In genomic region chr7:139118803-139119485, GRCh38 we compare ENCODE assay signal across 9 cellular contexts. TPM values are rescaled to one million over a fixed set of nuclear protein-coding genes. Genes with fewer than 3 reads are reported as not detected.
DNase-seq lines count a peak whose midpoint lies in the region; ATAC-seq and TF ChIP-seq lines count a peak whose summit lies in the region.
"Had no signal": no experiment of that assay in that cellular context is flagged by ENCODE, and none has a peak within 500 bp of the region (broad histone marks: within the 10 kb centered on the region; RNA-seq: fewer than 3 reads in every experiment).

No MANE protein-coding gene starts in this region.

- H3K4me3 ChIP-seq in parathyroid adenoma (ENCODE audit: low read depth, low read length), result no peak overlapping the region
- no peak overlapping the region for H3K4me3 ChIP-seq in esophagus squamous epithelium
- H3K4me3 ChIP-seq: SJSA1 had no signal

- intact Hi-C loops in esophagus squamous epithelium (cut with DNase I), result no loop called here
- intact Hi-C loops in Right ventricle myocardium superior (cut with DNase I), result no loop called here

- H3K4me2 ChIP-seq in parathyroid adenoma (ENCODE audit: low read length), result peak overlapping the region; percentile 31

- no peaks in the 10 kb centered on the region for H3K9me3 ChIP-seq in parathyroid adenoma (ENCODE audit: control insufficient read depth, low read length)
- H3K9me3 ChIP-seq in esophagus squamous epithelium, result no peaks in the 10 kb centered on the region
- H3K9me3 ChIP-seq: SJSA1 had no signal

- no peaks in the 10 kb centered on the region for H3K27me3 ChIP-seq in parathyroid adenoma (ENCODE audit: control insufficient read depth, insufficient read depth, low read length)
- peaks cover 0 to 6% (median 0%) of the 10 kb centered on the region in 4 donors for H3K27me3 ChIP-seq in esophagus squamous epithelium

- H2AFZ ChIP-seq in parathyroid adenoma, result peak overlapping the region; percentile 44

- H3K4me1 ChIP-seq in parathyroid adenoma (peaks cover 8% of the 10 kb centered on the region), esophagus squamous epithelium (peaks cover 0 to 12% (median 6%) of the 10 kb centered on the region in 3 donors)

- H3K36me3 ChIP-seq in parathyroid adenoma (ENCODE audit: control insufficient read depth, insufficient read depth, low read length) (no peaks in the 10 kb centered on the region), esophagus squamous epithelium (no peaks in the 10 kb centered on the region)
- H3K36me3 ChIP-seq: SJSA1 had no signal

- DNase-seq in KBM-7, result peak; percentile 56
- peak; percentile 55 to 63 for DNase-seq in activated T-cell treated with anti-CD3 and anti-CD28 coated beads, Interleukin-2, amount 50 U/mL, for 48 hours
- DNase-seq in esophagus squamous epithelium (lab: John Stamatoyannopoulos, UW), result no peak
- DNase-seq in NCI-H1694 (lab: John Stamatoyannopoulos, UW), result no peak
- DNase-seq in Right ventricle myocardium superior, result no peak

- no peak overlapping the region for H3K27ac ChIP-seq in parathyroid adenoma
- no peak overlapping the region for H3K27ac ChIP-seq in esophagus squamous epithelium
- H3K27ac ChIP-seq: SJSA1 had no signal

- WGBS in esophagus squamous epithelium, 2 donors, result 80 to 82% methylated on average over 6 of the region's 7 CpGs

- peak; percentile 87 for ATAC-seq in GM18502 (IDR thresholded peaks at IDR 0.05; ENCODE audit: poor library complexity, unreplicated experiment)
- ATAC-seq in GM21717 (IDR thresholded peaks at IDR 0.05; ENCODE audit: unreplicated experiment), result peak; percentile 81
- ATAC-seq in Right ventricle myocardium superior (ENCODE audit: poor library complexity), result no peak

- in situ Hi-C loops in KBM-7 (cut with MboI; ENCODE audit: low pct_unique_long_range_greater_than_20kb, low sequenced_read_pairs), result no loop called here

- no peak for TF ChIP-seq POLR2A in esophagus squamous epithelium (IDR thresholded peaks at IDR 0.05)

- no peak overlapping the region for H3K9ac ChIP-seq in parathyroid adenoma

- H3K79me2 ChIP-seq in parathyroid adenoma, result no peaks in the 10 kb centered on the region

- no peak for TF ChIP-seq CTCF in parathyroid adenoma (IDR thresholded peaks at IDR 0.05)
- no peak for TF ChIP-seq CTCF in esophagus squamous epithelium (IDR thresholded peaks at IDR 0.05)

RNA-seq across cellular contexts. Expression of gene ZC3HAV1, which starts 9.4 kb away (rescaled TPM):
- total RNA-seq in esophagus squamous epithelium (10 to 100 TPM; 27.7 to 34.7 (median 29.2) TPM), Right ventricle myocardium superior (6.5 TPM)

Comparison
In these comparisons a context has a peak if more than half of its experiments do, and no peak if none do; other contexts are left out.
1. DNase-seq: peak in KBM-7 (single experiment) and activated T-cell treated with anti-CD3 and anti-CD28 coated beads, Interleukin-2, amount 50 U/mL, for 48 hours (2 of 2); none in esophagus squamous epithelium (single experiment), NCI-H1694 (single experiment) and Right ventricle myocardium superior (single experiment).